ENCODE assay signal across 29 cellular contexts in the genomic region with DNA sequence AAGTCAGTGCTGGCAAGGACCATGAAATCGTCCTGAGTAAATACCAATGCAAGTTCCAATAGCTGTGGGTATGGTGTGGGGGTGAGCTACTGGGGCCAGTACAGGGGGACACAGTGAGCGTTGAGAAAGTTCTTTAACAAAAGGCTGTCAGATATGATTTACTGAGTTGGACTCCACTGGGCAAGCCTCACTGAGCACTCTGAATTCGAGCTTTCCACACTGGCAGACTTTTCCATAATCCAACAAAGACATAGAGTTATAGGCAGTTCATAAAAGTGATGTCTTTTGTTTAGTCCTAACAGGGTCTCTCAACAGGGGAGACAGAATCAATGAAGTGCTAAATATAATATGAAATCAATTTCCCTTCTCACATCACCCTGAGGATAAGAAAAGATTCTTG.
"Had no signal": no experiment of that assay in that cellular context is flagged by ENCODE, and none has a peak within 500 bp of the region (broad histone marks: within the 10 kb centered on the region; RNA-seq: fewer than 3 reads in every experiment).

No MANE protein-coding gene starts in this region.

- H3K27ac Mint-ChIP-seq: activated B cell treated with CpG ODN at 0.5 μM for 24 hours; activated CD4-positive, alpha-beta T cell treated with anti-CD3 and anti-CD28 coated beads, Interleukin-2, amount 10 ng/mL, durations not matched to agents 24 days and 14 days; activated CD8-positive, alpha-beta memory T cell treated with anti-CD3 and anti-CD28 coated beads, Interleukin-2, amount 10 ng/mL, durations not matched to agents 7 days and 5 days; activated naive CD4-positive, alpha-beta T cell treated with anti-CD3 and anti-CD28 coated beads, Interleukin-2, amount 50 U/mL, for 24 hours; activated T-cell treated with anti-CD3 and anti-CD28 coated beads, Interleukin-2, amount 50 U/mL, for 24 hours; activated T-helper 1 cell treated with anti-CD3 and anti-CD28 coated beads, Interleukin-12 subunit alpha, Interleukin-12 subunit beta, Interleukin-2, Interleukin-4 antibody, amounts not matched to agents 30 ng/mL and 10 ng/mL and 1 ng/mL, durations not matched to agents 14 hours and 24 hours and 36 hours; T-cell had no signal

- H3K4me3 Mint-ChIP-seq: activated B cell treated with CpG ODN at 0.5 μM for 24 hours; activated CD4-positive, alpha-beta T cell treated with anti-CD3 and anti-CD28 coated beads, Interleukin-2, amount 10 ng/mL, durations not matched to agents 24 days and 14 days; activated CD8-positive, alpha-beta memory T cell treated with anti-CD3 and anti-CD28 coated beads, Interleukin-2, amount 10 ng/mL, durations not matched to agents 7 days and 5 days; activated naive CD4-positive, alpha-beta T cell treated with anti-CD3 and anti-CD28 coated beads, Interleukin-2, amount 50 U/mL, for 24 hours; activated T-cell treated with anti-CD3 and anti-CD28 coated beads, Interleukin-2, amount 50 U/mL, for 24 hours; activated T-helper 1 cell treated with anti-CD3 and anti-CD28 coated beads, Interleukin-12 subunit alpha, Interleukin-12 subunit beta, Interleukin-2, Interleukin-4 antibody, amounts not matched to agents 30 ng/mL and 10 ng/mL and 1 ng/mL, durations not matched to agents 14 hours and 24 hours and 36 hours; T-cell had no signal

- H3K27me3 ChIP-seq: body of pancreas had no signal

- H3K27me3 Mint-ChIP-seq: activated B cell treated with CpG ODN at 0.5 μM for 24 hours; activated CD4-positive, alpha-beta T cell treated with anti-CD3 and anti-CD28 coated beads, Interleukin-2, amount 10 ng/mL, durations not matched to agents 24 days and 14 days; activated CD8-positive, alpha-beta memory T cell treated with anti-CD3 and anti-CD28 coated beads, Interleukin-2, amount 10 ng/mL, durations not matched to agents 7 days and 5 days; activated naive CD4-positive, alpha-beta T cell treated with anti-CD3 and anti-CD28 coated beads, Interleukin-2, amount 50 U/mL, for 24 hours; activated T-cell treated with anti-CD3 and anti-CD28 coated beads, Interleukin-2, amount 50 U/mL, for 24 hours; T-cell had no signal

- H3K9me3 Mint-ChIP-seq: activated B cell treated with CpG ODN at 0.5 μM for 24 hours; activated CD4-positive, alpha-beta T cell treated with anti-CD3 and anti-CD28 coated beads, Interleukin-2, amount 10 ng/mL, durations not matched to agents 24 days and 14 days; activated naive CD4-positive, alpha-beta T cell treated with anti-CD3 and anti-CD28 coated beads, Interleukin-2, amount 50 U/mL, for 24 hours; activated T-cell treated with anti-CD3 and anti-CD28 coated beads, Interleukin-2, amount 50 U/mL, for 24 hours; activated T-helper 1 cell treated with anti-CD3 and anti-CD28 coated beads, Interleukin-12 subunit alpha, Interleukin-12 subunit beta, Interleukin-2, Interleukin-4 antibody, amounts not matched to agents 30 ng/mL and 10 ng/mL and 1 ng/mL, durations not matched to agents 14 hours and 24 hours and 36 hours; T-cell had no signal

- H3K4me1 Mint-ChIP-seq: activated B cell treated with CpG ODN at 0.5 μM for 24 hours; activated CD4-positive, alpha-beta T cell treated with anti-CD3 and anti-CD28 coated beads, Interleukin-2, amount 10 ng/mL, durations not matched to agents 24 days and 14 days; activated CD8-positive, alpha-beta memory T cell treated with anti-CD3 and anti-CD28 coated beads, Interleukin-2, amount 10 ng/mL, durations not matched to agents 7 days and 5 days; activated naive CD4-positive, alpha-beta T cell treated with anti-CD3 and anti-CD28 coated beads, Interleukin-2, amount 50 U/mL, for 24 hours; T-cell had no signal

- ATAC-seq: activated CD8-positive, alpha-beta memory T cell treated with anti-CD3 and anti-CD28 coated beads, Interleukin-2, amount 10 ng/mL, durations not matched to agents 7 days and 5 days; body of pancreas; Panc1; Right ventricle myocardium inferior; T-cell had no signal

- H3K4me3 ChIP-seq: body of pancreas, SK-N-MC had no signal

- H3K9me3 ChIP-seq: body of pancreas had no signal

- H3K4me1 ChIP-seq: body of pancreas had no signal

- H3K36me3 Mint-ChIP-seq: activated CD8-positive, alpha-beta memory T cell treated with anti-CD3 and anti-CD28 coated beads, Interleukin-2, amount 10 ng/mL, durations not matched to agents 7 days and 5 days; activated naive CD4-positive, alpha-beta T cell treated with anti-CD3 and anti-CD28 coated beads, Interleukin-2, amount 50 U/mL, for 24 hours; T-cell had no signal

- DNase-seq: activated B cell treated with CpG ODN at 0.5 μM for 24 hours; activated CD4-positive, alpha-beta T cell treated with anti-CD3 and anti-CD28 coated beads for 1 hour; activated CD4-positive, alpha-beta T cell treated with anti-CD3 and anti-CD28 coated beads, Interleukin-2, amount 10 ng/mL, durations not matched to agents 24 days and 14 days; activated CD4-positive, alpha-beta T cell treated with anti-CD3 and anti-CD28 coated beads, Interleukin-2, amount 50 U/mL, for 48 hours; activated CD8-positive, alpha-beta memory T cell treated with anti-CD3 and anti-CD28 coated beads, Interleukin-2, amount 10 ng/mL, durations not matched to agents 7 days and 5 days; activated effector memory CD4-positive, alpha-beta T cell treated with Interleukin-2 at 50 U/mL for 16 hours; activated naive CD4-positive, alpha-beta T cell; activated T-cell treated with anti-CD3 and anti-CD28 coated beads, Interleukin-2, amount 50 U/mL, for 24 hours; aorta; body of pancreas; Kasumi-1; KBM-7; NCI-H1105 treated with DMSO at 0.1 percent for 48 hours; NCI-H1436 treated with DMSO at 0.1 percent for 48 hours; NCI-H187 treated with DMSO at 0.1 percent for 48 hours; NCI-H2081 treated with DMSO at 0.1 percent for 48 hours; NCI-H2171; NCI-H226; NCI-H526 treated with DMSO at 0.1 percent for 48 hours; NCI-H82; RPMI8226; T-cell; T-helper 2 cell; T1000 had no signal

- H3K27ac ChIP-seq: body of pancreas, SK-N-MC had no signal
